Comparison of ENCODE assay signal across 1 cellular context in genomic region chr10:91033536-91033935, GRCh38.
TF ChIP-seq lines count a peak whose summit lies in the region.

No MANE protein-coding gene starts in this region.

TF ChIP-seq in HepG2, 621 proteins besides CTCF, POLR2A, EP300 and RAD21 (continued from another document):
- TF ChIP-seq ZNF747 (CRISPR knock-in tag; IDR thresholded peaks at IDR 0.05; ENCODE audit: borderline replicate concordance) = no peak
